ENCODE assay signal across 1 cellular context in the genomic region with DNA sequence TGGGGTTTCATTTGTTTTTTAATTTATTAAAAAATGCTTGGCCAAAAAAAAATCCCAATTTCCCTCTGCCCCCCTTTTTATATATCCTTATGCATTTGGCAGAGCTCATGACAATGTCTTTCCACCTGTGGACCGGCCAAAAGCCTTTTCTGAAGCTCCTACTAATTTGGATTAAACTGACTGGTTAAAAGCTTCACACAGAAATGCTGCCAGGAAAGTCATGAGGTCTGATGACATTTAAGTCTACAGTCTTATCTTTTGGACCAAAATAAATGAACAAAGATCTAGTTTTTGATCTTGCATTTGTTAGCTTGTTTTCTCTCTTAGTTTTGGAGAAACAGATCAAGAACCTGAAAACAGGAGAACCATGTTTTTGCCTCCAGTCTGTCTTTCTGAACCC.
A peak's percentile ranks its signal among the peaks of the same experiment; 100 is the strongest.
TF ChIP-seq lines count a peak whose summit lies in the region.

No MANE protein-coding gene starts in this region.

TF ChIP-seq in K562, 482 proteins besides CTCF, POLR2A, EP300 and RAD21 (continued from another document):
- TF ChIP-seq ETS1 (conservative IDR thresholded peaks at IDR 0.05; ENCODE audit: control insufficient read depth, low read depth, low read length): no peak
- no peak for TF ChIP-seq MYBL2 (IDR thresholded peaks at IDR 0.05; ENCODE audit: low read depth)
- no peak for TF ChIP-seq MYBL2 (CRISPR knock-in tag; IDR thresholded peaks at IDR 0.05; ENCODE audit: borderline replicate concordance)
- no peak for TF ChIP-seq ZNF41 (CRISPR knock-in tag; conservative IDR thresholded peaks at IDR 0.05)
- TF ChIP-seq CCNT2 (IDR thresholded peaks at IDR 0.05; ENCODE audit: borderline replicate concordance, extremely low read depth, insufficient read length, low read depth, low read length): no peak
- TF ChIP-seq, protein P1, sequence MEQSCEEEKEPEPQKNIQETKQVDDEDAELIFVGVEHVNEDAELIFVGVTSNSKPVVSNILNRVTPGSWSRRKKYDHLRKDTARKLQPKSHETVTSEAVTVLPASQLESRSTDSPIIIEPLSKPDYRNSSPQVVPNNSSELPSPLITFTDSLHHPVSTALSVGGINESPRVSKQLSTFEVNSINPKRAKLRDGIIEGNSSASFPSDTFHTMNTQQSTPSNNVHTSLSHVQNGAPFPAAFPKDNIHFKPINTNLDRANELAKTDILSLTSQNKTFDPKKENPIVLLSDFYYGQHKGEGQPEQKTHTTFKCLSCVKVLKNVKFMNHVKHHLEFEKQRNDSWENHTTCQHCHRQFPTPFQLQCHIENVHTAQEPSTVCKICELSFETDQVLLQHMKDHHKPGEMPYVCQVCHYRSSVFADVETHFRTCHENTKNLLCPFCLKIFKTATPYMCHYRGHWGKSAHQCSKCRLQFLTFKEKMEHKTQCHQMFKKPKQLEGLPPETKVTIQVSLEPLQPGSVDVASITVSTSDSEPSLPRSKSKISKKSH (CRISPR knock-in tag; IDR thresholded peaks at IDR 0.05): no peak
- TF ChIP-seq, protein P2, sequence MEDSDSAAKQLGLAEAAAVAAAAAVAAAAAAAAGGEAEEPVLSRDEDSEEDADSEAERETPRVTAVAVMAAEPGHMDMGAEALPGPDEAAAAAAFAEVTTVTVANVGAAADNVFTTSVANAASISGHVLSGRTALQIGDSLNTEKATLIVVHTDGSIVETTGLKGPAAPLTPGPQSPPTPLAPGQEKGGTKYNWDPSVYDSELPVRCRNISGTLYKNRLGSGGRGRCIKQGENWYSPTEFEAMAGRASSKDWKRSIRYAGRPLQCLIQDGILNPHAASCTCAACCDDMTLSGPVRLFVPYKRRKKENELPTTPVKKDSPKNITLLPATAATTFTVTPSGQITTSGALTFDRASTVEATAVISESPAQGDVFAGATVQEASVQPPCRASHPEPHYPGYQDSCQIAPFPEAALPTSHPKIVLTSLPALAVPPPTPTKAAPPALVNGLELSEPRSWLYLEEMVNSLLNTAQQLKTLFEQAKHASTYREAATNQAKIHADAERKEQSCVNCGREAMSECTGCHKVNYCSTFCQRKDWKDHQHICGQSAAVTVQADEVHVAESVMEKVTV (CRISPR knock-in tag; IDR thresholded peaks at IDR 0.05): no peak
- no peak for TF ChIP-seq POLR2G (IDR thresholded peaks at IDR 0.05; ENCODE audit: low read depth, low read length)
- TF ChIP-seq PHF21A (IDR thresholded peaks at IDR 0.05; ENCODE audit: borderline replicate concordance, low read depth): no peak
- TF ChIP-seq PML (IDR thresholded peaks at IDR 0.05; ENCODE audit: low read length): no peak
- 0 out of 2 replicates have a peak, but pooled peaks have one; percentile 70 for TF ChIP-seq ZNF165 (CRISPR knock-in tag; IDR thresholded peaks at IDR 0.05; ENCODE audit: borderline replicate concordance)
- no peak for TF ChIP-seq CEBPG (CRISPR knock-in tag; IDR thresholded peaks at IDR 0.05)
- no peak for TF ChIP-seq CEBPG (tag; conservative IDR thresholded peaks at IDR 0.05 in 1 of 2, IDR thresholded peaks at IDR 0.05 in 1 of 2)
- TF ChIP-seq ZBTB40 (IDR thresholded peaks at IDR 0.05): no peak
- no peak for TF ChIP-seq ZBTB40 (CRISPR knock-in tag; IDR thresholded peaks at IDR 0.05)
- 0 out of 2 replicates have a peak, but pooled peaks have one; percentile 37 for TF ChIP-seq ZNF644 (tag; IDR thresholded peaks at IDR 0.05; ENCODE audit: low read depth)
- no peak for TF ChIP-seq ARID1B (IDR thresholded peaks at IDR 0.05)
- no peak for TF ChIP-seq FOSL1 (tag; conservative IDR thresholded peaks at IDR 0.05)
